ENCODE assay signal across 11 cellular contexts in genomic region chr7:16604054-16604453, GRCh38. TPM values are rescaled to one million over a fixed set of nuclear protein-coding genes. Genes with fewer than 3 reads are reported as not detected.
DNase-seq lines count a peak whose midpoint lies in the region; ATAC-seq and TF ChIP-seq lines count a peak whose summit lies in the region.
"Had no signal": no experiment of that assay in that cellular context is flagged by ENCODE, and none has a peak within 500 bp of the region (broad histone marks: within the 10 kb centered on the region; RNA-seq: fewer than 3 reads in every experiment).

No MANE protein-coding gene starts in this region.

- H3K27me3 ChIP-seq in gastrocnemius medialis = no peaks in the 10 kb centered on the region

- TF ChIP-seq POLR2A in erythroblast (IDR thresholded peaks at IDR 0.05; ENCODE audit: low read length) = no peak
- no peak for TF ChIP-seq POLR2A in gastrocnemius medialis (IDR thresholded peaks at IDR 0.05)
- no peak for TF ChIP-seq POLR2A in lower leg skin (IDR thresholded peaks at IDR 0.05)

- TF ChIP-seq CTCF in gastrocnemius medialis (IDR thresholded peaks at IDR 0.05 in 4 of 5, conservative IDR thresholded peaks at IDR 0.05 in 1 of 5) (peak in 3 of 5 experiments; percentile 5 to 47 (median 15)), lower leg skin (IDR thresholded peaks at IDR 0.05) (no peak)

- ATAC-seq in gastrocnemius medialis = no peak

- in situ Hi-C loops in gastrocnemius medialis (cut with MboI; ENCODE audit: low sequenced_read_pairs in 4 of 4) = loop anchor here in 3 of 4 donors (10.0 to 25.0 kb wide), 2 partner anchors 308 to 311 kb away; no protein-coding TSS in a partner anchor

- no peaks in the 10 kb centered on the region for H3K4me1 ChIP-seq in gastrocnemius medialis

- intact Hi-C loops in gastrocnemius medialis (cut with DNase I; ENCODE audit: low total_unique reads) = loop anchor here (1.0 kb wide), 1 partner anchor 314 kb away; no protein-coding TSS in a partner anchor
- intact Hi-C loops in lower leg skin (cut with DNase I; ENCODE audit: low total_unique reads) = no loop called here

- no peak overlapping the region for H3K27ac ChIP-seq in gastrocnemius medialis

- H3K4me3 ChIP-seq in gastrocnemius medialis (no peak overlapping the region), lower leg skin (ENCODE audit: low read depth, poor library complexity, severe bottlenecking) (no peak overlapping the region)

- WGBS in lower leg skin, 2 donors = 96 to 97% methylated on average over 3 of the region's 3 CpGs

- peak; percentile 44 for DNase-seq in DMS53 (lab: John Stamatoyannopoulos, UW)
- no peak for DNase-seq in DMS53 treated with DMSO at 0.1 percent for 48 hours (lab: John Stamatoyannopoulos, UW; ENCODE audit: unreplicated experiment)
- DNase-seq in OCI-M1 (lab: John Stamatoyannopoulos, UW) = peak; percentile 6
- DNase-seq in erythroblast (lab: John Stamatoyannopoulos, UW) = peak; percentile 9 to 39
- no peak for DNase-seq in gastrocnemius medialis
- DNase-seq in SK-N-DZ (ENCODE audit: low spot score) = no peak
- DNase-seq in lower leg skin (ENCODE audit: low spot score in 2 of 2) = no peak
- no peak for DNase-seq in mesenteric fat pad (ENCODE audit: low spot score)
- DNase-seq: H9, immature natural killer cell, T-helper 9 cell had no signal

- H3K9me3 ChIP-seq in gastrocnemius medialis = no peaks in the 10 kb centered on the region

- H3K36me3 ChIP-seq in gastrocnemius medialis = peaks cover 0 to 63% of the 10 kb centered on the region in 2 donors

RNA-seq across cellular contexts. Expression of gene ANKMY2, which starts 41.5 kb away (rescaled TPM):
- total RNA-seq in gastrocnemius medialis = 10 to 100 TPM in 1 of 4 donors, 1 to 10 TPM in 3; 7.9 to 16.2 (median 8.6) TPM
- 14.6 and 21.9 TPM in 2 replicates for polyA plus RNA-seq in SK-N-DZ (2014; cell fraction: cytosol; rRNA removed)
- 15.3 and 17.0 TPM in 2 replicates for polyA plus RNA-seq in SK-N-DZ (2014; cell fraction: nucleus; rRNA removed)
- 10 to 100 TPM in 2 of 4 donors, 1 to 10 TPM in 2; 5.5 to 14.5 (median 9.9) TPM for total RNA-seq in lower leg skin
- total RNA-seq in mesenteric fat pad = 14.9 TPM

RNA-seq across cellular contexts. Expression of gene BZW2, which starts 41.9 kb away (rescaled TPM):
- total RNA-seq in gastrocnemius medialis (100 to 1,000 TPM in 3 of 4 donors, 10 to 100 TPM in 1; 86.6 to 145 (median 123) TPM), lower leg skin (10 to 100 TPM; 51.3 to 82.2 (median 68.0) TPM), mesenteric fat pad (41.9 TPM)
- 167 and 193 TPM in 2 replicates for polyA plus RNA-seq in SK-N-DZ (2014; cell fraction: cytosol; rRNA removed)
- 87.9 and 91.2 TPM in 2 replicates for polyA plus RNA-seq in SK-N-DZ (2014; cell fraction: nucleus; rRNA removed)

Comparison
In these comparisons a context has a peak if more than half of its experiments do, and no peak if none do; other contexts are left out.
1. DNase-seq: peak in DMS53 (single experiment), OCI-M1 (single experiment) and erythroblast (2 of 2); none in DMS53 treated with DMSO at 0.1 percent for 48 hours (single experiment), gastrocnemius medialis (0 of 2), SK-N-DZ (single experiment), lower leg skin (0 of 2) and mesenteric fat pad (single experiment).
2. CTCF ChIP-seq: peak in gastrocnemius medialis (3 of 5); none in lower leg skin (0 of 3).